1 cellular context compared by ENCODE assay signal in genomic region chr1:153253693-153254092, GRCh38.
TF ChIP-seq lines count a peak whose summit lies in the region.

No MANE protein-coding gene starts in this region.

TF ChIP-seq in HepG2, 621 proteins besides CTCF, POLR2A, EP300 and RAD21:
- TF ChIP-seq ZNF333 (CRISPR knock-in tag; IDR thresholded peaks at IDR 0.05; ENCODE audit: borderline replicate concordance) = no peak
- no peak for TF ChIP-seq ZNF646 (CRISPR knock-in tag; IDR thresholded peaks at IDR 0.05)
- no peak for TF ChIP-seq ZNF274 (CRISPR knock-in tag; IDR thresholded peaks at IDR 0.05)
- TF ChIP-seq ZSCAN20 (CRISPR knock-in tag; IDR thresholded peaks at IDR 0.05; ENCODE audit: borderline replicate concordance) = no peak
- no peak for TF ChIP-seq SMAD1 (CRISPR knock-in tag; IDR thresholded peaks at IDR 0.05; ENCODE audit: borderline replicate concordance, low read depth)
- TF ChIP-seq MIER2 (CRISPR knock-in tag; IDR thresholded peaks at IDR 0.05) = no peak
- TF ChIP-seq TEAD3 (CRISPR knock-in tag; optimal IDR thresholded peaks at IDR 0.05; ENCODE audit: borderline replicate concordance) = no peak
- no peak for TF ChIP-seq MZF1 (CRISPR knock-in tag; IDR thresholded peaks at IDR 0.05; ENCODE audit: borderline replicate concordance)
- no peak for TF ChIP-seq ELF1 (CRISPR knock-in tag; IDR thresholded peaks at IDR 0.05)
- no peak for TF ChIP-seq BORCS8-MEF2B (CRISPR knock-in tag; IDR thresholded peaks at IDR 0.05)
- no peak for TF ChIP-seq THYN1 (CRISPR knock-in tag; IDR thresholded peaks at IDR 0.05; ENCODE audit: borderline replicate concordance, low read depth)
- TF ChIP-seq ZMAT5 (CRISPR knock-in tag; IDR thresholded peaks at IDR 0.05; ENCODE audit: borderline replicate concordance, low read depth) = no peak
- TF ChIP-seq ZNF710 (CRISPR knock-in tag; IDR thresholded peaks at IDR 0.05; ENCODE audit: borderline replicate concordance) = no peak
- no peak for TF ChIP-seq NR1H2 (CRISPR knock-in tag; IDR thresholded peaks at IDR 0.05; ENCODE audit: borderline replicate concordance, low read depth)
- TF ChIP-seq ZNF281 (CRISPR knock-in tag; IDR thresholded peaks at IDR 0.05; ENCODE audit: borderline replicate concordance) = no peak
- no peak for TF ChIP-seq ZNF609 (CRISPR knock-in tag; IDR thresholded peaks at IDR 0.05; ENCODE audit: borderline replicate concordance)
- no peak for TF ChIP-seq TRIM24 (CRISPR knock-in tag; IDR thresholded peaks at IDR 0.05)
